ENCODE assay signal across 17 cellular contexts in genomic region chr7:33806284-33807157, GRCh38.
DNase-seq lines count a peak whose midpoint lies in the region; ATAC-seq and TF ChIP-seq lines count a peak whose summit lies in the region.
"Had no signal": no experiment of that assay in that cellular context is flagged by ENCODE, and none has a peak within 500 bp of the region (broad histone marks: within the 10 kb centered on the region; RNA-seq: fewer than 3 reads in every experiment).

No MANE protein-coding gene starts in this region.

- peaks cover 0 to 11% (median 0%) of the 10 kb centered on the region in 5 donors for H3K27me3 Mint-ChIP-seq in naive thymus-derived CD4-positive, alpha-beta T cell
- H3K27me3 Mint-ChIP-seq: activated naive CD8-positive, alpha-beta T cell treated with anti-CD3 and anti-CD28 coated beads for 36 hours; dendritic cell treated with granulocyte-macrophage colony-stimulating factor and Interleukin-4, amounts not matched to agents 40 ng/mL and 50 ng/mL, for 4 days; stimulated activated naive CD8-positive, alpha-beta T cell treated with anti-CD3 and anti-CD28 coated beads, Interleukin-15, Interleukin-2, amounts not matched to agents 100 ng/mL and 50 ng/mL, for 24 hours; T-cell had no signal

- H3K4me3 Mint-ChIP-seq in naive thymus-derived CD4-positive, alpha-beta T cell = no peak overlapping the region
- H3K4me3 Mint-ChIP-seq: activated naive CD8-positive, alpha-beta T cell treated with anti-CD3 and anti-CD28 coated beads for 36 hours; dendritic cell treated with granulocyte-macrophage colony-stimulating factor and Interleukin-4, amounts not matched to agents 40 ng/mL and 50 ng/mL, for 4 days; stimulated activated naive CD8-positive, alpha-beta T cell treated with anti-CD3 and anti-CD28 coated beads, Interleukin-15, Interleukin-2, amounts not matched to agents 100 ng/mL and 50 ng/mL, for 24 hours; T-cell had no signal

- 31 to 37% methylated on average over 5 of the region's 5 CpGs for WGBS in heart right ventricle, 2 donors

- H3K9me3 ChIP-seq in heart right ventricle (no peaks in the 10 kb centered on the region), osteoblast (ENCODE audit: low read depth, low read length) (no peaks in the 10 kb centered on the region)
- no peaks in the 10 kb centered on the region for H3K9me3 ChIP-seq in naive thymus-derived CD4-positive, alpha-beta T cell (ENCODE audit: control insufficient read depth in 2 of 3, low read length in 3 of 3)
- H3K9me3 ChIP-seq: Caco-2 had no signal

- H3K27ac ChIP-seq in heart right ventricle = peak overlapping the region in 7 of 10 donors; percentile 20 to 63 (median 46)
- H3K27ac ChIP-seq in osteoblast (ENCODE audit: low read depth, low read length) = peak overlapping the region; percentile 50
- H3K27ac ChIP-seq in naive thymus-derived CD4-positive, alpha-beta T cell (ENCODE audit: low read depth, low read length) = no peak overlapping the region

- H3K9me3 Mint-ChIP-seq in naive thymus-derived CD4-positive, alpha-beta T cell = peaks cover 0 to 4% (median 0%) of the 10 kb centered on the region in 11 donors
- H3K9me3 Mint-ChIP-seq: activated naive CD8-positive, alpha-beta T cell treated with anti-CD3 and anti-CD28 coated beads for 36 hours; dendritic cell treated with granulocyte-macrophage colony-stimulating factor and Interleukin-4, amounts not matched to agents 40 ng/mL and 50 ng/mL, for 4 days; stimulated activated naive CD8-positive, alpha-beta T cell treated with anti-CD3 and anti-CD28 coated beads, Interleukin-15, Interleukin-2, amounts not matched to agents 100 ng/mL and 50 ng/mL, for 24 hours had no signal

- POLR2A ChIA-PET in naive thymus-derived CD4-positive, alpha-beta T cell (lab: Charles Lee) = no interaction called here

- CTCF ChIA-PET in naive thymus-derived CD4-positive, alpha-beta T cell (lab: Charles Lee) = no interaction called here

- H3K27me3 ChIP-seq in heart right ventricle (no peaks in the 10 kb centered on the region), osteoblast (ENCODE audit: insufficient read depth, low read length) (no peaks in the 10 kb centered on the region)
- H3K27me3 ChIP-seq in naive thymus-derived CD4-positive, alpha-beta T cell (ENCODE audit: control insufficient read depth in 2 of 2, insufficient read depth in 2 of 2, low read length in 2 of 2) = no peaks in the 10 kb centered on the region

- no peak overlapping the region for H3K27ac Mint-ChIP-seq in naive thymus-derived CD4-positive, alpha-beta T cell
- H3K27ac Mint-ChIP-seq: activated naive CD8-positive, alpha-beta T cell treated with anti-CD3 and anti-CD28 coated beads for 36 hours; dendritic cell treated with granulocyte-macrophage colony-stimulating factor and Interleukin-4, amounts not matched to agents 40 ng/mL and 50 ng/mL, for 4 days; stimulated activated naive CD8-positive, alpha-beta T cell treated with anti-CD3 and anti-CD28 coated beads, Interleukin-15, Interleukin-2, amounts not matched to agents 100 ng/mL and 50 ng/mL, for 24 hours; T-cell had no signal

- DNase-seq in ELF-1 (ENCODE audit: low read depth, low spot score) (peak; percentile 71), amniotic epithelial cell (ENCODE audit: low read depth) (peak; percentile 51), heart right ventricle (peak in 1 of 2 donors; percentile 36), osteoblast (ENCODE audit: insufficient read length, low spot score, missing footprints) (no peak), nucleus accumbens (lab: John Stamatoyannopoulos, UW) (no peak)
- no peak for DNase-seq in naive thymus-derived CD4-positive, alpha-beta T cell
- DNase-seq: activated CD4-positive, alpha-beta T cell treated with anti-CD3 and anti-CD28 coated beads for 1 hour; activated naive CD8-positive, alpha-beta T cell treated with anti-CD3 and anti-CD28 coated beads for 36 hours; activated T-cell treated with anti-CD3 and anti-CD28 coated beads for 4 hours; Caco-2; NCI-H1436; NCI-H446 treated with DMSO at 0.1 percent for 48 hours; T-cell had no signal

- no peaks in the 10 kb centered on the region for H3K4me1 Mint-ChIP-seq in naive thymus-derived CD4-positive, alpha-beta T cell
- H3K4me1 Mint-ChIP-seq: activated naive CD8-positive, alpha-beta T cell treated with anti-CD3 and anti-CD28 coated beads for 36 hours; T-cell had no signal

- peak; percentile 50 to 83 (median 72) for ATAC-seq in heart right ventricle
- ATAC-seq in GM21390 (IDR thresholded peaks at IDR 0.05; ENCODE audit: unreplicated experiment) = no peak
- no peak for ATAC-seq in naive thymus-derived CD4-positive, alpha-beta T cell
- ATAC-seq in HG02852 (IDR thresholded peaks at IDR 0.05; ENCODE audit: unreplicated experiment) = no peak
- ATAC-seq: T-cell had no signal

- H4K20me1 ChIP-seq in osteoblast (ENCODE audit: insufficient read depth, low read length) = no peaks in the 10 kb centered on the region

- H3K4me1 ChIP-seq in heart right ventricle = peaks cover 0 to 24% (median 13%) of the 10 kb centered on the region in 9 donors
- peaks cover 40% of the 10 kb centered on the region for H3K4me1 ChIP-seq in osteoblast (ENCODE audit: insufficient read depth, low read length)
- no peaks in the 10 kb centered on the region for H3K4me1 ChIP-seq in naive thymus-derived CD4-positive, alpha-beta T cell (ENCODE audit: control insufficient read depth in 2 of 2, insufficient read depth in 2 of 2, low read length in 2 of 2)

- no peaks in the 10 kb centered on the region for H3K36me3 Mint-ChIP-seq in naive thymus-derived CD4-positive, alpha-beta T cell
- H3K36me3 Mint-ChIP-seq: activated naive CD8-positive, alpha-beta T cell treated with anti-CD3 and anti-CD28 coated beads for 36 hours; T-cell had no signal

- intact Hi-C loops in heart right ventricle (cut with DNase I) = no loop called here
- intact Hi-C loops in naive thymus-derived CD4-positive, alpha-beta T cell (cut with micrococcal nuclease) = no loop called here

- no peak overlapping the region for H2AFZ ChIP-seq in osteoblast (ENCODE audit: low read length)

- TF ChIP-seq CTCF in heart right ventricle (IDR thresholded peaks at IDR 0.05) (no peak), osteoblast (IDR thresholded peaks at IDR 0.05; ENCODE audit: extremely low read depth, low read depth, low read length) (no peak)

- H3K4me2 ChIP-seq in osteoblast (ENCODE audit: insufficient read depth, low read length) = no peak overlapping the region

- no peak overlapping the region for H3K4me3 ChIP-seq in heart right ventricle
- no peak overlapping the region for H3K4me3 ChIP-seq in osteoblast (ENCODE audit: insufficient read depth, low read length)
- H3K4me3 ChIP-seq in naive thymus-derived CD4-positive, alpha-beta T cell (ENCODE audit: low read length) = no peak overlapping the region

- H3K36me3 ChIP-seq in heart right ventricle (no peaks in the 10 kb centered on the region), osteoblast (ENCODE audit: insufficient read depth, low read length) (no peaks in the 10 kb centered on the region)
- no peaks in the 10 kb centered on the region for H3K36me3 ChIP-seq in naive thymus-derived CD4-positive, alpha-beta T cell (ENCODE audit: control insufficient read depth in 2 of 3, insufficient read depth in 3 of 3, low read length in 3 of 3)

- no peaks in the 10 kb centered on the region for H3K79me2 ChIP-seq in osteoblast (ENCODE audit: insufficient read depth, low read length)

Comparison
In these comparisons a context has a peak if more than half of its experiments do, and no peak if none do; other contexts are left out.
1. DNase-seq: peak in ELF-1 (single experiment) and amniotic epithelial cell (single experiment); none in osteoblast (single experiment), nucleus accumbens (0 of 56) and naive thymus-derived CD4-positive, alpha-beta T cell (0 of 9).
2. ATAC-seq: peak in heart right ventricle (8 of 8); none in GM21390 (single experiment), naive thymus-derived CD4-positive, alpha-beta T cell (single experiment) and HG02852 (single experiment).